13 cellular contexts compared by ENCODE assay signal in genomic region chr3:172155880-172156279, GRCh38.
A peak's percentile ranks its signal among the peaks of the same experiment; 100 is the strongest.
DNase-seq lines count a peak whose midpoint lies in the region; ATAC-seq, FAIRE-seq and TF ChIP-seq lines count a peak whose summit lies in the region.
"Had no signal": no experiment of that assay in that cellular context is flagged by ENCODE, and none has a peak within 500 bp of the region (broad histone marks: within the 10 kb centered on the region; RNA-seq: fewer than 3 reads in every experiment).

No MANE protein-coding gene starts in this region.

- no peaks in the 10 kb centered on the region for H3K9me2 ChIP-seq in hepatocyte (replicated peaks; ENCODE audit: insufficient read depth)

- FAIRE-seq in GM19239 (lab: Jason Lieb, UNC) (no peak), frontal cortex (lab: Jason Lieb, UNC) (no peak)

- H3K9me3 ChIP-seq in A673 (ENCODE audit: low read depth, low read length, poor library complexity, severe bottlenecking) (no peaks in the 10 kb centered on the region), Panc1 (ENCODE audit: control insufficient read depth, insufficient read depth, low read depth, low read length) (no peaks in the 10 kb centered on the region), hepatocyte (ENCODE audit: low read depth) (no peaks in the 10 kb centered on the region), parathyroid adenoma (ENCODE audit: control insufficient read depth, low read length) (no peaks in the 10 kb centered on the region)

- no peaks in the 10 kb centered on the region for H4K20me1 ChIP-seq in hepatocyte (ENCODE audit: insufficient read depth, poor library complexity, severe bottlenecking)

- TF ChIP-seq CTCF in A673 (conservative IDR thresholded peaks at IDR 0.05; ENCODE audit: low read depth, low read length): no peak
- TF ChIP-seq CTCF in Panc1 (IDR thresholded peaks at IDR 0.05): no peak
- no peak for TF ChIP-seq CTCF in hepatocyte (IDR thresholded peaks at IDR 0.05; ENCODE audit: poor library complexity)
- TF ChIP-seq CTCF in parathyroid adenoma (IDR thresholded peaks at IDR 0.05): no peak

- H3K4me2 ChIP-seq in hepatocyte (peak overlapping the region; percentile 3), parathyroid adenoma (ENCODE audit: low read length) (peak overlapping the region; percentile 18)

- H3K36me3 ChIP-seq in A673 (ENCODE audit: insufficient read depth, low read length, poor library complexity, severe bottlenecking): no peaks in the 10 kb centered on the region
- H3K36me3 ChIP-seq in Panc1 (ENCODE audit: control insufficient read depth, insufficient read depth, low read length): no peaks in the 10 kb centered on the region
- H3K36me3 ChIP-seq in hepatocyte (replicated peaks; ENCODE audit: insufficient read depth, low read depth): no peaks in the 10 kb centered on the region
- H3K36me3 ChIP-seq in parathyroid adenoma (ENCODE audit: control insufficient read depth, insufficient read depth, low read length): no peaks in the 10 kb centered on the region

- H3K4me3 ChIP-seq in A673 (ENCODE audit: low read depth, low read length, poor library complexity, severe bottlenecking): no peak overlapping the region
- H3K4me3 ChIP-seq in Panc1 (ENCODE audit: low read depth in 2 of 2, low read length in 2 of 2): no peak overlapping the region
- H3K4me3 ChIP-seq in hepatocyte: no peak overlapping the region
- H3K4me3 ChIP-seq in parathyroid adenoma (ENCODE audit: low read depth, low read length): no peak overlapping the region

- H2AFZ ChIP-seq in hepatocyte (no peak overlapping the region), parathyroid adenoma (peak overlapping the region; percentile 62)

- H3K27me3 ChIP-seq in A673 (replicated peaks; ENCODE audit: insufficient read depth, low read depth, low read length, poor library complexity): no peaks in the 10 kb centered on the region
- no peaks in the 10 kb centered on the region for H3K27me3 ChIP-seq in Panc1 (ENCODE audit: control insufficient read depth, insufficient read depth, low read length)
- H3K27me3 ChIP-seq in hepatocyte: no peaks in the 10 kb centered on the region
- H3K27me3 ChIP-seq in parathyroid adenoma (ENCODE audit: control insufficient read depth, insufficient read depth, low read length): no peaks in the 10 kb centered on the region

- peak; percentile 68 for DNase-seq in A673 (ENCODE audit: low spot score)
- no peak for DNase-seq in Panc1 (ENCODE audit: low read depth, low spot score)
- DNase-seq in hepatocyte (ENCODE audit: low spot score): no peak
- no peak for DNase-seq in SIG-M5 treated with dmso at 0.1 percent for 504 hours (lab: John Stamatoyannopoulos, UW; ENCODE audit: unreplicated experiment)
- no peak for DNase-seq in GM19239 (ENCODE audit: insufficient read length, low spot score)
- DNase-seq in NCI-H524 treated with DMSO at 0.1 percent for 48 hours (lab: John Stamatoyannopoulos, UW): no peak
- DNase-seq in frontal cortex (ENCODE audit: low spot score in 2 of 2): no peak
- DNase-seq: activated B cell treated with CpG ODN at 0.5 μM for 24 hours; activated CD8-positive, alpha-beta memory T cell treated with anti-CD3 and anti-CD28 coated beads, Interleukin-2, amount 50 U/mL, for 4 hours; KBM-7; NCI-H1930; stimulated activated CD4-positive, alpha-beta T cell treated with anti-CD3 and anti-CD28 coated beads, Interleukin-15, amount 100 ng/mL, for 24 hours had no signal

- CTCF ChIA-PET in A673 (lab: Charles Lee): no interaction called here
- CTCF ChIA-PET in Panc1 (lab: Charles Lee): no interaction called here

- no peak for ATAC-seq in Panc1

- 75% methylated on average over 3 of the region's 3 CpGs for WGBS in hepatocyte (ENCODE audit: low lambda C conversion rate, missing lambda C conversion rate)

- H3K9ac ChIP-seq in parathyroid adenoma: no peak overlapping the region

- in situ Hi-C loops in Panc1 (cut with HindIII; ENCODE audit: low pct_unique_long_range_greater_than_20kb, low sequenced_read_pairs): no loop called here

- BruUV-seq in A673 (replicated peaks; lab: Mats Ljungman, UMichigan) (no TSS peak), Panc1 (replicated peaks; lab: Mats Ljungman, UMichigan) (no TSS peak)

- H3K4me1 ChIP-seq in A673 (ENCODE audit: insufficient read depth, low read length, poor library complexity, severe bottlenecking) (peaks cover 46% of the 10 kb centered on the region), Panc1 (ENCODE audit: control insufficient read depth, insufficient read depth, low read length) (peaks cover 95% of the 10 kb centered on the region), hepatocyte (ENCODE audit: insufficient read depth) (peaks cover 35% of the 10 kb centered on the region), parathyroid adenoma (peaks cover 38% of the 10 kb centered on the region)

- H3K27ac ChIP-seq in A673 (ENCODE audit: low read depth, low read length, poor library complexity, severe bottlenecking) (peak overlapping the region; percentile 63), Panc1 (ENCODE audit: low read length) (peak overlapping the region; percentile 92), hepatocyte (peak overlapping the region; percentile 93), parathyroid adenoma (peak overlapping the region; percentile 78)

- H3K79me2 ChIP-seq in hepatocyte (peaks cover 86% of the 10 kb centered on the region), parathyroid adenoma (peaks cover 17% of the 10 kb centered on the region)

- intact Hi-C loops in A673 (cut with micrococcal nuclease; ENCODE audit: unreplicated experiment): no loop called here
- intact Hi-C loops in Panc1 (cut with micrococcal nuclease; ENCODE audit: unreplicated experiment): no loop called here

- POLR2A ChIA-PET in A673 (lab: Charles Lee; ENCODE audit: low non-redundant PET): no interaction called here
- POLR2A ChIA-PET in Panc1 (lab: Charles Lee): no interaction called here
